Comparison of ENCODE assay signal across 22 cellular contexts in the genomic region with DNA sequence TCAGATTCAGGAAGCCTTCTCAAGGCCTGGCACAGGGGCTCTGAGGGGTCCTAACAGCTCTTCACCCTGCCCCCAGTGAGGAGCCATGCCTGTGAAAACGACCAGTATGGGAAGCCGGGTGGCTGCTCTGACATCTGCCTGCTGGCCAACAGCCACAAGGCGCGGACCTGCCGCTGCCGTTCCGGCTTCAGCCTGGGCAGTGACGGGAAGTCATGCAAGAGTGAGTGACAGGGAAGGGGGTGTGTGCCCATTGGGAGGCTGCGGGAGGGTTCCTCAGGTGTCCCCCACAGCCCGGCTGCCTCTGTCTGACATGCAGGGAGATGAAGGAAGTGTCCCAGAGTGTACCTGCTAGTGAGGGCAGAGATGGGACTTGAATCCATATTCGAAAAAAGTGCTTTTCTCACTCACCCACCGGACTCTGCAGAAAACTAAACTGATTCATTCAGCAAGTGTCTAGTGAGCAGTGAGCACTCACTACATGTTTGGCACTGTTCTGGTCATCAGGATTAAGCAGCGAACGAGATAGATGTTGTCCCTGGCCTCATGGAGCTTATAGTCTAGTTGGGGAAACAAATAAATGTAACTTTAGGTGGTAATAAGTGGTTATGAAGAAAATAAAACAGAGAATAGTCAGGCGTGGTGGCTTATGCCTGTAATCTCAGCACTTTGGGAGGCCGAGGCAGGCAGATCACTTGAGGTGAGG. TPM values are rescaled to one million over a fixed set of nuclear protein-coding genes. Genes with fewer than 3 reads are reported as not detected.
A peak's percentile ranks its signal among the peaks of the same experiment; 100 is the strongest.
DNase-seq lines count a peak whose midpoint lies in the region; ATAC-seq and TF ChIP-seq lines count a peak whose summit lies in the region.
"Had no signal": no experiment of that assay in that cellular context is flagged by ENCODE, and none has a peak within 500 bp of the region (broad histone marks: within the 10 kb centered on the region; RNA-seq: fewer than 3 reads in every experiment).

No MANE protein-coding gene starts in this region.

- no peak overlapping the region for H2BK120ac ChIP-seq in neuronal stem cell (ENCODE audit: low read depth, low read length)

- H3K79me1 ChIP-seq in neuronal stem cell (ENCODE audit: low read depth, low read length): no peaks in the 10 kb centered on the region

- no peaks in the 10 kb centered on the region for H3K9me3 ChIP-seq in neuronal stem cell (replicated peaks in 1 of 2; ENCODE audit: control insufficient read depth in 2 of 2, insufficient read depth in 1 of 2, low read depth in 1 of 2, low read length in 2 of 2)

- H3K27me3 Mint-ChIP-seq in CD14-positive monocyte (ENCODE audit: low read depth in 3 of 3): peaks cover 0 to 4% (median 2%) of the 10 kb centered on the region in 3 donors
- H3K27me3 Mint-ChIP-seq in dendritic cell treated with granulocyte-macrophage colony-stimulating factor and Interleukin-4, amounts not matched to agents 40 ng/mL and 50 ng/mL, for 4 days: no peaks in the 10 kb centered on the region
- H3K27me3 Mint-ChIP-seq: CD4-positive, alpha-beta T cell; naive thymus-derived CD4-positive, alpha-beta T cell had no signal

- no peak overlapping the region for H4K8ac ChIP-seq in neuronal stem cell (ENCODE audit: low read depth, low read length)

- H3K36me3 ChIP-seq in neuronal stem cell (replicated peaks in 1 of 2; ENCODE audit: control insufficient read depth in 2 of 2, insufficient read depth in 2 of 2, low read length in 2 of 2): peaks cover 64 to 98% of the 10 kb centered on the region in 2 donors

- TF ChIP-seq CTCF in CD14-positive monocyte (IDR thresholded peaks at IDR 0.05): no peak

- no peak overlapping the region for H2BK12ac ChIP-seq in neuronal stem cell (ENCODE audit: low read length)

- no peak overlapping the region for H3K14ac ChIP-seq in neuronal stem cell (ENCODE audit: low read length)

- no peaks in the 10 kb centered on the region for H3K9me3 Mint-ChIP-seq in CD14-positive monocyte
- H3K9me3 Mint-ChIP-seq in dendritic cell treated with granulocyte-macrophage colony-stimulating factor and Interleukin-4, amounts not matched to agents 40 ng/mL and 50 ng/mL, for 4 days: no peaks in the 10 kb centered on the region
- H3K9me3 Mint-ChIP-seq: activated naive CD4-positive, alpha-beta T cell treated with anti-CD3 and anti-CD28 coated beads, Interleukin-2, amount 10 ng/mL, durations not matched to agents 7 days and 5 days; activated T-helper 1 cell treated with anti-CD3 and anti-CD28 coated beads, Interleukin-12 subunit alpha, Interleukin-12 subunit beta, Interleukin-2, Interleukin-4 antibody, amounts not matched to agents 30 ng/mL and 10 ng/mL and 1 ng/mL, durations not matched to agents 14 hours and 24 hours and 36 hours; CD4-positive, alpha-beta T cell; naive thymus-derived CD4-positive, alpha-beta T cell had no signal

- no peak overlapping the region for H3K4me2 ChIP-seq in neuronal stem cell (ENCODE audit: insufficient read depth, low read length, poor library complexity, severe bottlenecking)

- H2BK15ac ChIP-seq in neuronal stem cell (ENCODE audit: low read length): no peak overlapping the region

- no peak overlapping the region for H2BK5ac ChIP-seq in neuronal stem cell (ENCODE audit: low read length)

- DNase-seq in CD14-positive monocyte (ENCODE audit: low spot score): peak; percentile 72
- peak; percentile 27 to 32 for DNase-seq in Kasumi-1 (lab: John Stamatoyannopoulos, UW)
- no peak for DNase-seq in neuronal stem cell (ENCODE audit: low spot score)
- DNase-seq in activated CD4-positive, alpha-beta T cell treated with anti-CD3 and anti-CD28 coated beads, Interleukin-2, amount 50 U/mL, for 1 hour: no peak
- no peak for DNase-seq in globus pallidus (ENCODE audit: low spot score)
- DNase-seq in activated CD8-positive, alpha-beta memory T cell treated with anti-CD3 and anti-CD28 coated beads for 24 hours: no peak
- DNase-seq: activated naive CD4-positive, alpha-beta T cell treated with anti-CD3 and anti-CD28 coated beads, Interleukin-2, amount 10 ng/mL, durations not matched to agents 7 days and 5 days; CD4-positive, alpha-beta T cell; naive thymus-derived CD4-positive, alpha-beta T cell; NCI-H1092; NCI-H187; NCI-H526 treated with DMSO at 0.1 percent for 48 hours; stimulated activated CD4-positive, alpha-beta T cell treated with anti-CD3 and anti-CD28 coated beads, Interleukin-12 subunit alpha, Interleukin-12 subunit beta, amount 100 ng/mL, for 4 hours; stimulated activated CD4-positive, alpha-beta T cell treated with anti-CD3 and anti-CD28 coated beads, Interleukin-4, amount 100 ng/mL, for 24 hours; stimulated activated naive CD4-positive, alpha-beta T cell had no signal

- no peak overlapping the region for H3K4me3 ChIP-seq in neuronal stem cell (ENCODE audit: low read length in 2 of 2)
- H3K4me3 ChIP-seq: SK-N-MC had no signal

- intact Hi-C loops in CD14-positive monocyte (cut with micrococcal nuclease): no loop called here
- intact Hi-C loops in dendritic cell treated with granulocyte-macrophage colony-stimulating factor and Interleukin-4, amounts not matched to agents 40 ng/mL and 50 ng/mL, for 4 days (cut with micrococcal nuclease): no loop called here

- no peak overlapping the region for H4K91ac ChIP-seq in neuronal stem cell (ENCODE audit: low read depth, low read length, poor library complexity)

- peak overlapping the region; percentile 79 to 91 (median 88) for H3K27ac Mint-ChIP-seq in CD14-positive monocyte
- H3K27ac Mint-ChIP-seq in dendritic cell treated with granulocyte-macrophage colony-stimulating factor and Interleukin-4, amounts not matched to agents 40 ng/mL and 50 ng/mL, for 4 days: peak overlapping the region; percentile 76
- H3K27ac Mint-ChIP-seq: activated T-helper 1 cell treated with anti-CD3 and anti-CD28 coated beads, Interleukin-12 subunit alpha, Interleukin-12 subunit beta, Interleukin-2, Interleukin-4 antibody, amounts not matched to agents 30 ng/mL and 10 ng/mL and 1 ng/mL, durations not matched to agents 14 hours and 24 hours and 36 hours; CD4-positive, alpha-beta T cell had no signal

- no peak overlapping the region for H3K27ac ChIP-seq in neuronal stem cell (replicated peaks; ENCODE audit: low read length)
- H3K27ac ChIP-seq: SK-N-MC had no signal

- peaks cover 1 to 3% of the 10 kb centered on the region in 2 donors for H3K4me1 ChIP-seq in neuronal stem cell (ENCODE audit: control insufficient read depth in 2 of 2, insufficient read depth in 1 of 2, low read depth in 1 of 2, low read length in 2 of 2)

- H3K4me1 Mint-ChIP-seq in CD14-positive monocyte: peaks cover 97% of the 10 kb centered on the region
- peaks cover 95% of the 10 kb centered on the region for H3K4me1 Mint-ChIP-seq in dendritic cell treated with granulocyte-macrophage colony-stimulating factor and Interleukin-4, amounts not matched to agents 40 ng/mL and 50 ng/mL, for 4 days (ENCODE audit: low read depth)

- no peak overlapping the region for H3K9ac ChIP-seq in neuronal stem cell (ENCODE audit: low read depth, low read length, poor library complexity)

- H3K27me3 ChIP-seq in neuronal stem cell (ENCODE audit: control insufficient read depth in 3 of 3, insufficient read depth in 3 of 3, low read depth in 1 of 3, low read length in 3 of 3): no peaks in the 10 kb centered on the region

- no peak overlapping the region for H3K4ac ChIP-seq in neuronal stem cell (ENCODE audit: low read length)

- H3K18ac ChIP-seq in neuronal stem cell (ENCODE audit: low read length): peak overlapping the region; percentile 22

- peaks cover 83 to 99% of the 10 kb centered on the region in 2 donors for H3K36me3 Mint-ChIP-seq in CD14-positive monocyte
- H3K36me3 Mint-ChIP-seq in dendritic cell treated with granulocyte-macrophage colony-stimulating factor and Interleukin-4, amounts not matched to agents 40 ng/mL and 50 ng/mL, for 4 days (ENCODE audit: low read depth): peaks cover 89% of the 10 kb centered on the region
- H3K36me3 Mint-ChIP-seq: activated naive CD4-positive, alpha-beta T cell treated with anti-CD3 and anti-CD28 coated beads, Interleukin-2, amount 10 ng/mL, durations not matched to agents 7 days and 5 days had no signal

- no peak overlapping the region for H2AFZ ChIP-seq in neuronal stem cell (ENCODE audit: low read length)

- H2AK5ac ChIP-seq in neuronal stem cell (ENCODE audit: low read depth, low read length): no peak overlapping the region

- WGBS in neuronal stem cell (ENCODE audit: extremely low coverage in 2 of 2, insufficient read length in 2 of 2, insufficient replicate concordance in 1 of 2), 2 donors: no CpG with 5 or more reads among the region's 16 CpGs

- peak overlapping the region; percentile 10 to 64 for H3K4me3 Mint-ChIP-seq in CD14-positive monocyte
- no peak overlapping the region for H3K4me3 Mint-ChIP-seq in dendritic cell treated with granulocyte-macrophage colony-stimulating factor and Interleukin-4, amounts not matched to agents 40 ng/mL and 50 ng/mL, for 4 days
- H3K4me3 Mint-ChIP-seq: activated naive CD4-positive, alpha-beta T cell treated with anti-CD3 and anti-CD28 coated beads, Interleukin-2, amount 10 ng/mL, durations not matched to agents 7 days and 5 days; activated T-helper 1 cell treated with anti-CD3 and anti-CD28 coated beads, Interleukin-12 subunit alpha, Interleukin-12 subunit beta, Interleukin-2, Interleukin-4 antibody, amounts not matched to agents 30 ng/mL and 10 ng/mL and 1 ng/mL, durations not matched to agents 14 hours and 24 hours and 36 hours; CD4-positive, alpha-beta T cell had no signal

- H3K23ac ChIP-seq in neuronal stem cell (ENCODE audit: low read depth, low read length, poor library complexity): no peak overlapping the region

- no peak for ATAC-seq in GM19351 (IDR thresholded peaks at IDR 0.05; ENCODE audit: unreplicated experiment)

RNA-seq across cellular contexts. Expression of a gene that starts 9.4 kb away (rescaled TPM):
- polyA plus RNA-seq in CD14-positive monocyte: 1 to 10 TPM in 1 of 2 donors, under 1 TPM in 1; 0.35 to 1.5 TPM
- not detected for polyA plus RNA-seq in neuronal stem cell (2013, experiment 1 of 2)
- polyA plus RNA-seq in neuronal stem cell (2013, experiment 2 of 2): not detected
- polyA plus RNA-seq: endothelial cell of umbilical vein; keratinocyte; naive thymus-derived CD4-positive, alpha-beta T cell; thymus had no signal

RNA-seq across cellular contexts. Expression of a gene that starts 28.6 kb away (rescaled TPM):
- 10 to 100 TPM in 1 of 2 donors, 1 to 10 TPM in 1; 5.5 to 10.5 TPM for polyA plus RNA-seq in CD14-positive monocyte
- 13.3 TPM for polyA plus RNA-seq in neuronal stem cell (2013, experiment 1 of 2)
- 12.4 TPM for polyA plus RNA-seq in neuronal stem cell (2013, experiment 2 of 2)

RNA-seq across cellular contexts. Expression of a gene that starts 45.7 kb away (rescaled TPM):
- polyA plus RNA-seq in CD14-positive monocyte: 100 to 1,000 TPM; 132 to 154 TPM
- polyA plus RNA-seq in neuronal stem cell (2013, experiment 1 of 2): 9.9 TPM
- polyA plus RNA-seq in neuronal stem cell (2013, experiment 2 of 2): 8.0 TPM

RNA-seq across cellular contexts. Expression of a gene that starts 59.7 kb away (rescaled TPM):
- polyA plus RNA-seq in CD14-positive monocyte: not detected
- polyA plus RNA-seq in neuronal stem cell (2013, experiment 1 of 2): 0.26 TPM
- polyA plus RNA-seq in neuronal stem cell (2013, experiment 2 of 2): 0.29 TPM
- polyA plus RNA-seq: naive thymus-derived CD4-positive, alpha-beta T cell had no signal

Comparison
In these comparisons a context has a peak if more than half of its experiments do, and no peak if none do; other contexts are left out.
1. DNase-seq: peak in CD14-positive monocyte (single experiment) and Kasumi-1 (2 of 2); none in neuronal stem cell (single experiment), activated CD4-positive, alpha-beta T cell treated with anti-CD3 and anti-CD28 coated beads, Interleukin-2, amount 50 U/mL, for 1 hour (single experiment), globus pallidus (single experiment) and activated CD8-positive, alpha-beta memory T cell treated with anti-CD3 and anti-CD28 coated beads for 24 hours (single experiment).